In the genomic region with DNA sequence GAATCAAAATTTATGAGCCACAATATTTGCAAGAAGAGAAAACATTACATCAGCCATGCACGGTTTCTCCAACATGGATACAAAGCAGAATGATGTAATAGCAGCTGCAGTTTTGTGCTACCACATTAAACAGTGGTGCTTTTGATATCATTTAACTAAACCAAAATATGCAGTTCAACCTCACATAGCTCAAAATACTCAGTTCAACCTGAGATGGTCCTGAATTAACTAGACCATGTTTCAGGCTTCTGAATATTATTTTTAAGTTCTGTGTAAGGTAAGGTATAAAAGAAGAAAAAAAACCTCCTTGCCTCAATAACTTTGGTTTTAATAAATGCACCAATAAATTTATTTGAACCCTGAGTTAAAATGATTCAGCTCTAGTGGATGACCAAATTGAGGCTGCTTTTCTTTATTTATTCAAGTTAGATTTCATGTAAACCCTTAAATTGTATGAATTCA, we compare ENCODE assay signal across 14 cellular contexts. TPM values are rescaled to one million over a fixed set of nuclear protein-coding genes. Genes with fewer than 3 reads are reported as not detected.
DNase-seq lines count a peak whose midpoint lies in the region; ATAC-seq and TF ChIP-seq lines count a peak whose summit lies in the region.
"Had no signal": no experiment of that assay in that cellular context is flagged by ENCODE, and none has a peak within 500 bp of the region (broad histone marks: within the 10 kb centered on the region; RNA-seq: fewer than 3 reads in every experiment).

No MANE protein-coding gene starts in this region.

- H2AFZ ChIP-seq in Karpas-422 (ENCODE audit: low read length): no peak overlapping the region

- H3K79me2 ChIP-seq in Karpas-422 (ENCODE audit: low read length): no peaks in the 10 kb centered on the region

- H3K4me1 ChIP-seq in heart right ventricle (peaks cover 0 to 6% (median 0%) of the 10 kb centered on the region in 9 donors), Karpas-422 (ENCODE audit: low read length) (peaks cover 3% of the 10 kb centered on the region; the same call in 1 of the 2 replicates)

- H3K27ac Mint-ChIP-seq in activated naive CD8-positive, alpha-beta T cell treated with anti-CD3 and anti-CD28 coated beads for 36 hours: peak overlapping the region; percentile 74
- H3K27ac Mint-ChIP-seq: naive thymus-derived CD4-positive, alpha-beta T cell had no signal

- H3K27me3 ChIP-seq in heart right ventricle (no peaks in the 10 kb centered on the region), Karpas-422 (ENCODE audit: low read length) (no peaks in the 10 kb centered on the region)
- H3K27me3 ChIP-seq: upper lobe of left lung had no signal

- no peak overlapping the region for H3K4me2 ChIP-seq in Karpas-422 (ENCODE audit: low read depth, low read length, poor library complexity, severe bottlenecking)

- intact Hi-C loops in heart right ventricle (cut with DNase I): no loop called here

- peaks cover 2% of the 10 kb centered on the region for H3K9me3 Mint-ChIP-seq in activated naive CD8-positive, alpha-beta T cell treated with anti-CD3 and anti-CD28 coated beads for 36 hours

- H3K27ac ChIP-seq in heart right ventricle (peak overlapping the region in 5 of 10 donors; percentile 1 to 57 (median 33)), Karpas-422 (ENCODE audit: low read length) (no peak overlapping the region; the same call in 1 of the 2 replicates)
- H3K27ac ChIP-seq: upper lobe of left lung had no signal

- H3K36me3 ChIP-seq in heart right ventricle (peaks cover 0 to 6% (median 0%) of the 10 kb centered on the region in 9 donors), Karpas-422 (ENCODE audit: insufficient read depth, low read length) (no peaks in the 10 kb centered on the region)
- H3K36me3 ChIP-seq: upper lobe of left lung had no signal

- 70 to 84% methylated on average over 1 of the region's 1 CpG for WGBS in heart right ventricle, 2 donors

- peaks cover 15% of the 10 kb centered on the region for H3K4me1 Mint-ChIP-seq in activated naive CD8-positive, alpha-beta T cell treated with anti-CD3 and anti-CD28 coated beads for 36 hours

- H4K20me1 ChIP-seq in Karpas-422 (ENCODE audit: insufficient read depth, low read depth, low read length): no peaks in the 10 kb centered on the region

- no peak overlapping the region for H3K4me3 Mint-ChIP-seq in activated naive CD8-positive, alpha-beta T cell treated with anti-CD3 and anti-CD28 coated beads for 36 hours
- H3K4me3 Mint-ChIP-seq: naive thymus-derived CD4-positive, alpha-beta T cell had no signal

- peaks cover 9% of the 10 kb centered on the region for H3K36me3 Mint-ChIP-seq in activated naive CD8-positive, alpha-beta T cell treated with anti-CD3 and anti-CD28 coated beads for 36 hours

- peak; percentile 72 for DNase-seq in AG09309 (ENCODE audit: low read depth)
- peak; percentile 8 for DNase-seq in HS-5 (ENCODE audit: low read depth)
- DNase-seq in activated naive CD8-positive, alpha-beta T cell treated with anti-CD3 and anti-CD28 coated beads for 36 hours: no peak
- DNase-seq in heart right ventricle: no peak
- no peak for DNase-seq in Karpas-422
- DNase-seq in SW 1271 (lab: John Stamatoyannopoulos, UW): no peak
- DNase-seq: activated CD4-positive, alpha-beta T cell treated with anti-CD3 and anti-CD28 coated beads for 48 hours; amniotic stem cell; DMS79 treated with DMSO at 0.1 percent for 48 hours; naive thymus-derived CD4-positive, alpha-beta T cell; stimulated activated CD4-positive, alpha-beta T cell treated with anti-CD3 and anti-CD28 coated beads, Interleukin-4, amount 100 ng/mL, for 24 hours; upper lobe of left lung had no signal

- no peak overlapping the region; the same call in 1 of the 2 replicates for H3K9ac ChIP-seq in Karpas-422 (ENCODE audit: low read length)

- H3K9me3 ChIP-seq in heart right ventricle (no peaks in the 10 kb centered on the region), Karpas-422 (ENCODE audit: low read length) (no peaks in the 10 kb centered on the region)
- H3K9me3 ChIP-seq: upper lobe of left lung had no signal

- H3K9me2 ChIP-seq in Karpas-422 (replicated peaks; ENCODE audit: insufficient read depth, low read length): no peaks in the 10 kb centered on the region

- H3K4me3 ChIP-seq in AG09309 (ENCODE audit: control insufficient read depth, low read depth, low read length): no peak overlapping the region
- no peak overlapping the region for H3K4me3 ChIP-seq in heart right ventricle
- H3K4me3 ChIP-seq in Karpas-422 (ENCODE audit: low read length): no peak overlapping the region
- H3K4me3 ChIP-seq: upper lobe of left lung had no signal

- peak in 5 of 8 donors; percentile 25 to 61 (median 53) for ATAC-seq in heart right ventricle
- no peak for ATAC-seq in HG02852 (IDR thresholded peaks at IDR 0.05; ENCODE audit: unreplicated experiment)
- ATAC-seq in GM21528 (IDR thresholded peaks at IDR 0.05; ENCODE audit: low FRiP score, unreplicated experiment): no peak
- ATAC-seq: naive thymus-derived CD4-positive, alpha-beta T cell had no signal

- TF ChIP-seq CTCF in AG09309 (IDR thresholded peaks at IDR 0.05; ENCODE audit: control insufficient read depth, insufficient read depth, low read depth, low read length, missing control alignments) (no peak), heart right ventricle (IDR thresholded peaks at IDR 0.05) (no peak)

- no peaks in the 10 kb centered on the region for H3K27me3 Mint-ChIP-seq in activated naive CD8-positive, alpha-beta T cell treated with anti-CD3 and anti-CD28 coated beads for 36 hours
- H3K27me3 Mint-ChIP-seq: naive thymus-derived CD4-positive, alpha-beta T cell had no signal

RNA-seq across cellular contexts. Expression of a gene that starts 18.8 kb away (rescaled TPM):
- not detected for total RNA-seq in activated naive CD8-positive, alpha-beta T cell treated with anti-CD3 and anti-CD28 coated beads for 36 hours
- total RNA-seq in heart right ventricle: under 1 TPM in 3 of 10 donors, not detected in 7; 0.07 to 0.21 (median 0.20) TPM
- polyA plus RNA-seq in heart right ventricle: under 1 TPM; 0.01 to 0.22 TPM
- total RNA-seq in Karpas-422 (2014; rRNA removed; shearing (Covaris generic); ENCODE audit: low replicate concordance): 0.60 TPM in 1 of 2 replicates, not detected in the other
- total RNA-seq: naive thymus-derived CD4-positive, alpha-beta T cell had no signal
- polyA plus RNA-seq: naive thymus-derived CD4-positive, alpha-beta T cell had no signal

Comparison
In these comparisons a context has a peak if more than half of its experiments do, and no peak if none do; other contexts are left out.
1. DNase-seq: peak in AG09309 (single experiment) and HS-5 (single experiment); none in activated naive CD8-positive, alpha-beta T cell treated with anti-CD3 and anti-CD28 coated beads for 36 hours (single experiment), heart right ventricle (0 of 2), Karpas-422 (single experiment) and SW 1271 (0 of 2).
2. ATAC-seq: peak in heart right ventricle (5 of 8); none in HG02852 (single experiment) and GM21528 (single experiment).